In genomic region chr3:141440942-141441341, GRCh38 we compare ENCODE assay signal across 9 cellular contexts. TPM values are rescaled to one million over a fixed set of nuclear protein-coding genes. Genes with fewer than 3 reads are reported as not detected.
DNase-seq lines count a peak whose midpoint lies in the region; ATAC-seq, FAIRE-seq and TF ChIP-seq lines count a peak whose summit lies in the region.
"Had no signal": no experiment of that assay in that cellular context is flagged by ENCODE, and none has a peak within 500 bp of the region (broad histone marks: within the 10 kb centered on the region; RNA-seq: fewer than 3 reads in every experiment).

No MANE protein-coding gene starts in this region.

- H3K36me3 ChIP-seq in KMS-11 (ENCODE audit: insufficient read depth) (peaks cover 62% of the 10 kb centered on the region), transverse colon (peaks cover 0 to 46% (median 14%) of the 10 kb centered on the region in 4 donors)

- H3K9me3 Mint-ChIP-seq in activated naive CD4-positive, alpha-beta T cell treated with anti-CD3 and anti-CD28 coated beads, Interleukin-2, amount 50 U/mL, for 72 hours: no peaks in the 10 kb centered on the region

- peaks cover 57% of the 10 kb centered on the region for H4K20me1 ChIP-seq in KMS-11 (ENCODE audit: insufficient read depth)

- no peaks in the 10 kb centered on the region for H3K9me3 ChIP-seq in transverse colon

- in situ Hi-C loops in transverse colon (cut with MboI; ENCODE audit: low pct_ligation_motif_present in 1 of 4, low pct_unique_long_range_greater_than_20kb in 1 of 4, low sequenced_read_pairs in 3 of 4): loop anchor here in 3 of 4 donors (5.0 to 10.0 kb wide), 4 partner anchors 74 to 129 kb away; partner anchors contain the start of gene ZBTB38 (in 1 of the 3)

- no peak for FAIRE-seq in frontal cortex (lab: Jason Lieb, UNC)

- H3K4me3 ChIP-seq in KMS-11 (IDR thresholded peaks at IDR 0.05; ENCODE audit: insufficient read depth, low read depth, low read length) (no peak overlapping the region), transverse colon (no peak overlapping the region)

- no peak for TF ChIP-seq EP300 in transverse colon (IDR thresholded peaks at IDR 0.05; ENCODE audit: low read depth)

- H3K27me3 ChIP-seq in KMS-11 (ENCODE audit: insufficient read depth, low read depth): no peaks in the 10 kb centered on the region
- H3K27me3 ChIP-seq in foreskin keratinocyte: no peaks in the 10 kb centered on the region
- no peaks in the 10 kb centered on the region for H3K27me3 ChIP-seq in transverse colon

- TF ChIP-seq POLR2A in transverse colon (IDR thresholded peaks at IDR 0.05): no peak

- H3K4me1 ChIP-seq in KMS-11 (ENCODE audit: low read depth, poor library complexity, severe bottlenecking): peaks cover 71% of the 10 kb centered on the region
- no peaks in the 10 kb centered on the region for H3K4me1 ChIP-seq in foreskin keratinocyte
- H3K4me1 ChIP-seq in transverse colon: peaks cover 11 to 62% (median 32%) of the 10 kb centered on the region in 4 donors

- peaks cover 80% of the 10 kb centered on the region for H3K79me2 ChIP-seq in KMS-11 (ENCODE audit: insufficient read depth, low read depth)

- H3K27ac Mint-ChIP-seq in activated naive CD4-positive, alpha-beta T cell treated with anti-CD3 and anti-CD28 coated beads, Interleukin-2, amount 50 U/mL, for 72 hours: peak overlapping the region in 1 of 2 donors; percentile 29

- no peak overlapping the region for H2AFZ ChIP-seq in KMS-11 (ENCODE audit: low read depth)

- no peak for TF ChIP-seq CTCF in KMS-11 (conservative IDR thresholded peaks at IDR 0.05; ENCODE audit: low read depth, low read length)
- TF ChIP-seq CTCF in foreskin keratinocyte (conservative IDR thresholded peaks at IDR 0.05): no peak
- no peak for TF ChIP-seq CTCF in transverse colon (IDR thresholded peaks at IDR 0.05)

- no peak overlapping the region for H3K9ac ChIP-seq in KMS-11

- peak; percentile 41 to 42 for ATAC-seq in activated naive CD4-positive, alpha-beta T cell treated with anti-CD3 and anti-CD28 coated beads, Interleukin-2, amount 50 U/mL, for 72 hours
- peak; percentile 8 for ATAC-seq in foreskin keratinocyte

- intact Hi-C loops in transverse colon (cut with DNase I; ENCODE audit: low total_unique reads): loop anchor here (5.0 kb wide), 1 partner anchor 39 kb away; no protein-coding TSS in a partner anchor

- DNase-seq in activated naive CD4-positive, alpha-beta T cell treated with anti-CD3 and anti-CD28 coated beads, Interleukin-2, amount 50 U/mL, for 72 hours (ENCODE audit: low spot score in 2 of 2): no peak
- no peak for DNase-seq in activated naive CD4-positive, alpha-beta T cell (lab: John Stamatoyannopoulos, UW)
- no peak for DNase-seq in foreskin keratinocyte
- DNase-seq in transverse colon: no peak
- DNase-seq in frontal cortex (ENCODE audit: low spot score in 2 of 2): no peak
- no peak for DNase-seq in A172 (ENCODE audit: low spot score)
- DNase-seq in COLO668 (lab: John Stamatoyannopoulos, UW; ENCODE audit: unreplicated experiment): no peak

- H3K27ac ChIP-seq in KMS-11 (peak overlapping the region; percentile 25; the same call in 1 of the 2 replicates), foreskin keratinocyte (peak overlapping the region; percentile 21), transverse colon (peak overlapping the region; percentile 71 to 81 (median 80))
- H3K27ac ChIP-seq: VCaP had no signal

- 83 to 91% methylated on average over 1 to 3 of the region's 3 CpGs for WGBS in transverse colon (ENCODE audit: low coverage in 1 of 2), 2 donors

- peaks cover 6% of the 10 kb centered on the region in 2 donors for H3K36me3 Mint-ChIP-seq in activated naive CD4-positive, alpha-beta T cell treated with anti-CD3 and anti-CD28 coated beads, Interleukin-2, amount 50 U/mL, for 72 hours

- H3K4me2 ChIP-seq in KMS-11: no peak overlapping the region

RNA-seq across cellular contexts. Expression of gene RASA2, which starts 45.9 kb away (rescaled TPM):
- 10 to 100 TPM; 27.1 to 31.1 TPM for total RNA-seq in activated naive CD4-positive, alpha-beta T cell treated with anti-CD3 and anti-CD28 coated beads, Interleukin-2, amount 50 U/mL, for 72 hours
- total RNA-seq in foreskin keratinocyte (10.1 and 10.4 TPM in 2 replicates), transverse colon (10 to 100 TPM in 3 of 4 donors, 1 to 10 TPM in 1; 9.0 to 70.3 (median 21.5) TPM), frontal cortex (35.9 TPM)
- 1.7 and 2.3 TPM in 2 replicates for polyA plus RNA-seq in foreskin keratinocyte
- 16.0 and 16.4 TPM in 2 replicates for total RNA-seq in A172 (2014; rRNA removed; shearing (Covaris generic))

Comparison
In these comparisons a context has a peak if more than half of its experiments do, and no peak if none do; other contexts are left out.
1. H3K27ac ChIP-seq: peak in every context shown above with its lines; median percentile 80 in transverse colon; 25 in KMS-11; 21 in foreskin keratinocyte.